Comparison of ENCODE assay signal across 14 cellular contexts in the genomic region with DNA sequence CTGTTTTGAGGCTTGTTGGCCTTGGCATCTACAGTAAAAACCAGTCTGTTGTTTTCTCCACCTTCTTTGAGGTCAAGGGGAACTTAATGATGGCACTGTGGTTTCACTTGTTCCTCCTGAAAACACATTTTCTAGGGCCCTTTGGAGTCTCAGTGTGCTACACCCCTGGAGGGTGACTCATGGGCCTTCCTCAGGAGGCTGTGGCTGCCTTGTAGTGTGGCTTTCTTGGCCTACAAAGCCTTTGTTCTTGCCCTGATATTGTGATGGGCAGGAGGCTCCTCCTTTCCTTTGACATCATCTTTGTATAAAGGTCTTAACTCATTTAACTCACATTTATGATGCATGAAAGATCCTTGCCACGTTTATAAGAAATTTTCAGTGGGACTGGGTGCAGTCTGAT.
A peak's percentile ranks its signal among the peaks of the same experiment; 100 is the strongest.
DNase-seq lines count a peak whose midpoint lies in the region; ATAC-seq and TF ChIP-seq lines count a peak whose summit lies in the region.
"Had no signal": no experiment of that assay in that cellular context is flagged by ENCODE, and none has a peak within 500 bp of the region (broad histone marks: within the 10 kb centered on the region; RNA-seq: fewer than 3 reads in every experiment).

No MANE protein-coding gene starts in this region.

- no peaks in the 10 kb centered on the region for H3K27me3 Mint-ChIP-seq in stimulated activated naive CD8-positive, alpha-beta T cell treated with anti-CD3 and anti-CD28 coated beads, Interleukin-15, amount 100 ng/mL, for 72 hours
- H3K27me3 Mint-ChIP-seq: activated naive CD4-positive, alpha-beta T cell treated with anti-CD3 and anti-CD28 coated beads, Interleukin-2, amount 50 U/mL, for 24 hours had no signal

- peak; percentile 99 for ATAC-seq in stimulated activated naive CD8-positive, alpha-beta T cell treated with anti-CD3 and anti-CD28 coated beads, Interleukin-15, amount 100 ng/mL, for 72 hours
- ATAC-seq in GM21825 (IDR thresholded peaks at IDR 0.05; ENCODE audit: unreplicated experiment) = no peak
- ATAC-seq: lower lobe of right lung, right cardiac atrium had no signal

- peak overlapping the region; percentile 9 to 10 for H3K4me3 Mint-ChIP-seq in stimulated activated naive CD8-positive, alpha-beta T cell treated with anti-CD3 and anti-CD28 coated beads, Interleukin-15, amount 100 ng/mL, for 72 hours
- H3K4me3 Mint-ChIP-seq: activated naive CD4-positive, alpha-beta T cell treated with anti-CD3 and anti-CD28 coated beads, Interleukin-2, amount 50 U/mL, for 24 hours had no signal

- no peak for TF ChIP-seq CTCF in RWPE1 (conservative IDR thresholded peaks at IDR 0.05; ENCODE audit: low read depth)

- peak overlapping the region in 1 of 2 donors; percentile 19 for H3K27ac Mint-ChIP-seq in stimulated activated naive CD8-positive, alpha-beta T cell treated with anti-CD3 and anti-CD28 coated beads, Interleukin-15, amount 100 ng/mL, for 72 hours
- H3K27ac Mint-ChIP-seq: activated naive CD4-positive, alpha-beta T cell treated with anti-CD3 and anti-CD28 coated beads, Interleukin-2, amount 50 U/mL, for 24 hours had no signal

- H3K4me1 Mint-ChIP-seq in stimulated activated naive CD8-positive, alpha-beta T cell treated with anti-CD3 and anti-CD28 coated beads, Interleukin-15, amount 100 ng/mL, for 72 hours = peaks cover 23% of the 10 kb centered on the region

- CTCF ChIA-PET in RWPE1 (lab: Yijun Ruan, JAX) = no interaction called here

- POLR2A ChIA-PET in RWPE1 (lab: Yijun Ruan, JAX; ENCODE audit: low non-redundant PET) = no interaction called here

- DNase-seq in SIG-M5 treated with dmso at 0.1 percent for 504 hours (lab: John Stamatoyannopoulos, UW; ENCODE audit: unreplicated experiment) = peak; percentile 36
- no peak for DNase-seq in SIG-M5 (lab: John Stamatoyannopoulos, UW)
- peak; percentile 0 for DNase-seq in activated CD8-positive, alpha-beta memory T cell treated with anti-CD3 and anti-CD28 coated beads, Interleukin-2, amount 50 U/mL, for 24 hours (ENCODE audit: extremely low read depth)
- DNase-seq in iris pigment epithelial cell (ENCODE audit: low read depth) = peak; percentile 5
- peak; percentile 71 to 86 for DNase-seq in stimulated activated naive CD8-positive, alpha-beta T cell treated with anti-CD3 and anti-CD28 coated beads, Interleukin-15, amount 100 ng/mL, for 72 hours
- DNase-seq in RWPE1 (ENCODE audit: low spot score) = no peak
- DNase-seq in hepatic stellate cell (ENCODE audit: low spot score) = no peak
- DNase-seq: lower lobe of right lung, NCI-H526, right cardiac atrium had no signal

- no peak overlapping the region for H3K27ac ChIP-seq in RWPE1
- H3K27ac ChIP-seq: 22Rv1, epithelial cell of prostate, lower lobe of right lung had no signal

- H3K9me3 Mint-ChIP-seq in stimulated activated naive CD8-positive, alpha-beta T cell treated with anti-CD3 and anti-CD28 coated beads, Interleukin-15, amount 100 ng/mL, for 72 hours = peaks cover 0 to 2% of the 10 kb centered on the region in 2 donors
- H3K9me3 Mint-ChIP-seq: activated naive CD4-positive, alpha-beta T cell treated with anti-CD3 and anti-CD28 coated beads, Interleukin-2, amount 50 U/mL, for 24 hours had no signal

Comparison
In these comparisons a context has a peak if more than half of its experiments do, and no peak if none do; other contexts are left out.
1. DNase-seq: peak in SIG-M5 treated with dmso at 0.1 percent for 504 hours (single experiment), activated CD8-positive, alpha-beta memory T cell treated with anti-CD3 and anti-CD28 coated beads, Interleukin-2, amount 50 U/mL, for 24 hours (single experiment), iris pigment epithelial cell (single experiment) and stimulated activated naive CD8-positive, alpha-beta T cell treated with anti-CD3 and anti-CD28 coated beads, Interleukin-15, amount 100 ng/mL, for 72 hours (2 of 2); none in SIG-M5 (single experiment), RWPE1 (single experiment) and hepatic stellate cell (single experiment).